12 cellular contexts compared by ENCODE assay signal in genomic region chr21:42013338-42013737, GRCh38.
DNase-seq lines count a peak whose midpoint lies in the region; TF ChIP-seq lines count a peak whose summit lies in the region.
"Had no signal": no experiment of that assay in that cellular context is flagged by ENCODE, and none has a peak within 500 bp of the region (broad histone marks: within the 10 kb centered on the region; RNA-seq: fewer than 3 reads in every experiment).

No MANE protein-coding gene starts in this region.

- peaks cover 5% of the 10 kb centered on the region for H3K4me1 Mint-ChIP-seq in nephron

- no peaks in the 10 kb centered on the region for H3K27me3 ChIP-seq in WERI-Rb-1 (ENCODE audit: insufficient read depth, low read depth, severe bottlenecking)

- peaks cover 4% of the 10 kb centered on the region for H3K9me3 Mint-ChIP-seq in nephron

- peaks cover 4% of the 10 kb centered on the region for H3K9me3 ChIP-seq in WERI-Rb-1 (ENCODE audit: severe bottlenecking)

- H3K36me3 ChIP-seq in WERI-Rb-1, result no peaks in the 10 kb centered on the region; the same call in none of the 2 replicates

- DNase-seq in NCI-H2029 treated with DMSO at 0.1 percent for 48 hours (lab: John Stamatoyannopoulos, UW) (peak; percentile 55), NCI-H2029 (lab: John Stamatoyannopoulos, UW) (no peak), NCI-H146 treated with DMSO at 0.1 percent for 48 hours (lab: John Stamatoyannopoulos, UW; ENCODE audit: unreplicated experiment) (peak; percentile 77), NCI-H774 (lab: John Stamatoyannopoulos, UW) (peak; percentile 14), globus pallidus (ENCODE audit: low spot score) (no peak), WERI-Rb-1 (no peak), NCI-H128 (lab: John Stamatoyannopoulos, UW; ENCODE audit: unreplicated experiment) (no peak)
- DNase-seq: EL; KG1; NK-92 treated with Interleukin-12 subunit alpha and Interleukin-12 subunit beta, amount 100 ng/mL, for 24 hours had no signal

- H3K36me3 Mint-ChIP-seq in nephron (ENCODE audit: low read depth), result no peaks in the 10 kb centered on the region

- peak overlapping the region; percentile 62 to 90 (median 71) for H3K4me3 Mint-ChIP-seq in nephron

- H3K27me3 Mint-ChIP-seq in nephron (ENCODE audit: low read depth), result peaks cover 40% of the 10 kb centered on the region

- H3K27ac ChIP-seq in WERI-Rb-1, result no peak overlapping the region
- H3K27ac ChIP-seq: C4-2B had no signal

- H3K27ac Mint-ChIP-seq in nephron, result peak overlapping the region in 1 of 3 experiments; percentile 0

- H3K4me3 ChIP-seq in WERI-Rb-1 (ENCODE audit: low read depth, low read length), result no peak overlapping the region

- TF ChIP-seq CTCF in nephron (IDR thresholded peaks at IDR 0.05; ENCODE audit: unreplicated experiment in 3 of 3), result no peak
- TF ChIP-seq CTCF in WERI-Rb-1 (IDR thresholded peaks at IDR 0.05; ENCODE audit: low read depth, low read length), result no peak

Comparison
In these comparisons a context has a peak if more than half of its experiments do, and no peak if none do; other contexts are left out.
1. DNase-seq: peak in NCI-H2029 treated with DMSO at 0.1 percent for 48 hours (single experiment), NCI-H146 treated with DMSO at 0.1 percent for 48 hours (single experiment) and NCI-H774 (single experiment); none in NCI-H2029 (single experiment), globus pallidus (single experiment), WERI-Rb-1 (single experiment) and NCI-H128 (single experiment).